ENCODE assay signal across 6 cellular contexts in the genomic region with DNA sequence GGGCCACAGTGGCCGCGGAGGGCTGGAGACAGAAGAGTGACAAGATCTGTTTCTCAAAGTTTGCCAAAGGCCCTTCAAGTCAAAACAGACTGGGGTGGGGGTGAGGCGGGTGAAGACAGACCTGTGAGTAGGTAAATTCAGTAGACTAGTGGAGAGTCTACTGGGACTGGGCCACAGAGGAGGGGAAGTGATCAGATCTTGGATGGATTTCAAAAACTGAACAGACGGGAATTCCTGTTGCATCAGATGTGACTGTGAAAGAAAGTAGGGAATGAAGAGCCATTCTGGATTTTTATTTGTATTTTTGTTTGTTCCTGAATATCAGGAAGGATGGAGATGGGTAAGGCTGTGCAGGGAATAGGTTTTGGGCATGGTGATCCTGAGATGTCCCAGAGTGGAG. TPM values are rescaled to one million over a fixed set of nuclear protein-coding genes. Genes with fewer than 3 reads are reported as not detected.
DNase-seq lines count a peak whose midpoint lies in the region; ATAC-seq, FAIRE-seq and TF ChIP-seq lines count a peak whose summit lies in the region.
"Not testable (repeated sequence)": the region's sequence is repeated elsewhere in the genome, so short reads cannot be mapped to it uniquely, and the experiment has no call there.

No MANE protein-coding gene starts in this region.

- H3K4me3 ChIP-seq in LNCaP clone FGC (ENCODE audit: low read depth, low read length): peak overlapping the region; percentile 75
- H3K4me3 ChIP-seq in endodermal cell (ENCODE audit: low read length): peak overlapping the region; percentile 83
- peak overlapping the region; percentile 42 to 63 (median 50) for H3K4me3 ChIP-seq in HepG2 (replicated peaks in 1 of 3; ENCODE audit: insufficient read depth in 1 of 3, low read depth in 2 of 3, low read length in 3 of 3)
- peak overlapping the region in 7 of 8 donors; percentile 7 to 91 (median 62) for H3K4me3 ChIP-seq in spleen

- BruUV-seq in Calu3 (replicated peaks; lab: Mats Ljungman, UMichigan); HepG2 (replicated peaks; lab: Mats Ljungman, UMichigan): not testable (repeated sequence)

- H3K4me1 ChIP-seq in endodermal cell (ENCODE audit: control insufficient read depth, insufficient read depth, low read length): not testable (repeated sequence)
- H3K4me1 ChIP-seq in HepG2 (ENCODE audit: insufficient read depth, low read length) (peaks cover 11% of the 10 kb centered on the region; the same call in 1 of the 2 replicates), spleen (peaks cover 7 to 25% (median 10%) of the 10 kb centered on the region in 6 donors)

- not testable (repeated sequence) for H2AFZ ChIP-seq in HepG2 (ENCODE audit: low read length)

- peaks cover 18% of the 10 kb centered on the region for H3K4me1 Mint-ChIP-seq in Calu3 (ENCODE audit: low read depth, unreplicated experiment)
- H3K4me1 Mint-ChIP-seq in activated CD8-positive, alpha-beta T cell treated with anti-CD3 and anti-CD28 coated beads for 36 hours (ENCODE audit: low read depth): peaks cover 30% of the 10 kb centered on the region
- H3K4me1 Mint-ChIP-seq in endodermal cell: not testable (repeated sequence)

- not testable (repeated sequence) for DNase-seq in Calu3; LNCaP clone FGC (ENCODE audit: low read depth); activated CD8-positive, alpha-beta T cell treated with anti-CD3 and anti-CD28 coated beads for 36 hours; endodermal cell; HepG2 (ENCODE audit: low spot score); spleen

- H3K4me3 Mint-ChIP-seq in Calu3 (ENCODE audit: low read depth, unreplicated experiment) (peak overlapping the region; percentile 58), endodermal cell (peak overlapping the region; percentile 58)
- H3K4me3 Mint-ChIP-seq in activated CD8-positive, alpha-beta T cell treated with anti-CD3 and anti-CD28 coated beads for 36 hours: peak overlapping the region; percentile 89

- CTCF ChIA-PET in Calu3 (lab: Charles Lee); HepG2 (lab: Yijun Ruan, JAX; ENCODE audit: low intra/inter-chr PET ratio, low total read pairs): not testable (repeated sequence)
- CTCF ChIA-PET in activated CD8-positive, alpha-beta T cell treated with anti-CD3 and anti-CD28 coated beads for 36 hours (lab: Charles Lee): interaction anchor here (0.6 to 1.0 kb wide), 2 partner anchors 23 to 94 kb away, joined by 3 read pairs; partner anchors contain the start of gene ZNF772

- H3K9me3 Mint-ChIP-seq in Calu3 (ENCODE audit: low read depth, unreplicated experiment): peaks cover 29% of the 10 kb centered on the region
- peaks cover 47% of the 10 kb centered on the region for H3K9me3 Mint-ChIP-seq in activated CD8-positive, alpha-beta T cell treated with anti-CD3 and anti-CD28 coated beads for 36 hours
- H3K9me3 Mint-ChIP-seq in endodermal cell: peaks cover 43% of the 10 kb centered on the region

- TF ChIP-seq CTCF in Calu3 (IDR thresholded peaks at IDR 0.05; ENCODE audit: unreplicated experiment); LNCaP clone FGC (IDR thresholded peaks at IDR 0.05; ENCODE audit: control insufficient read depth, extremely low read depth, insufficient read depth); activated CD8-positive, alpha-beta T cell treated with anti-CD3 and anti-CD28 coated beads for 36 hours (IDR thresholded peaks at IDR 0.05); endodermal cell (conservative IDR thresholded peaks at IDR 0.05); HepG2 (CRISPR knock-in tag; IDR thresholded peaks at IDR 0.05); spleen (IDR thresholded peaks at IDR 0.05 in 8 of 11, conservative IDR thresholded peaks at IDR 0.05 in 3 of 11): not testable (repeated sequence)

- not testable (repeated sequence) for H3K27ac ChIP-seq in endodermal cell (ENCODE audit: low read depth, low read length); HepG2 (ENCODE audit: extremely low read length, insufficient read depth, low read length)
- H3K27ac ChIP-seq in spleen: peak overlapping the region in 2 of 8 donors; percentile 92 to 93

- TF ChIP-seq EP300 in HepG2 (IDR thresholded peaks at IDR 0.05; ENCODE audit: low read depth in 2 of 2, low read length in 2 of 2); HepG2 (CRISPR knock-in tag; IDR thresholded peaks at IDR 0.05; ENCODE audit: borderline replicate concordance): not testable (repeated sequence)

- H3K9ac ChIP-seq in endodermal cell (ENCODE audit: extremely low read depth, low read length, poor library complexity, severe bottlenecking): not testable (repeated sequence)
- H3K9ac ChIP-seq in HepG2 (ENCODE audit: insufficient read depth, low read depth, low read length): peak overlapping the region; percentile 65

- FAIRE-seq in HepG2 (lab: Jason Lieb, UNC): not testable (repeated sequence)

- H4K20me1 ChIP-seq in HepG2 (ENCODE audit: insufficient read depth, low read length): not testable (repeated sequence)

- not testable (repeated sequence) for H3K27me3 ChIP-seq in endodermal cell (ENCODE audit: control insufficient read depth, insufficient read depth, low read length, poor library complexity, severe bottlenecking); HepG2 (ENCODE audit: control insufficient read depth in 1 of 2, insufficient read depth in 2 of 2, low read length in 2 of 2); spleen (replicated peaks in 1 of 7)

- WGBS in endodermal cell (ENCODE audit: insufficient coverage in 1 of 2, insufficient read length in 1 of 2), 2 experiments: 61 to 75% methylated on average over 1 of the region's 4 CpGs
- 5% methylated on average over 2 of the region's 4 CpGs for WGBS in HepG2 (ENCODE audit: low lambda C conversion rate)
- 6 to 19% (median 8%) methylated on average over 1 to 2 of the region's 4 CpGs for WGBS in spleen, 5 donors

- intact Hi-C loops in Calu3 (cut with micrococcal nuclease; ENCODE audit: unreplicated experiment); activated CD8-positive, alpha-beta T cell treated with anti-CD3 and anti-CD28 coated beads for 36 hours (cut with micrococcal nuclease); HepG2 (cut with micrococcal nuclease; ENCODE audit: unreplicated experiment); spleen (cut with DNase I; ENCODE audit: low total_unique reads): not testable (repeated sequence)

- POLR2A ChIA-PET in activated CD8-positive, alpha-beta T cell treated with anti-CD3 and anti-CD28 coated beads for 36 hours (lab: Charles Lee): interaction anchor here (0.5 kb wide), 1 partner anchor 306 kb away, joined by 5 read pairs; no protein-coding TSS in a partner anchor
- POLR2A ChIA-PET in HepG2 (lab: Yijun Ruan, JAX): interaction anchor here (0.8 to 1.0 kb wide), 2 partner anchors 13 to 20 kb away, joined by 3 to 9 read pairs; partner anchors contain the start of gene ZNF419

- in situ Hi-C loops in HepG2 (cut with HindIII; ENCODE audit: extremely low pct_ligation_motif_present, low pct_unique_long_range_greater_than_20kb): not testable (repeated sequence)

- ATAC-seq in activated CD8-positive, alpha-beta T cell treated with anti-CD3 and anti-CD28 coated beads for 36 hours: not testable (repeated sequence)
- ATAC-seq in HepG2: peak; percentile 45

- not testable (repeated sequence) for TF ChIP-seq RAD21 in HepG2 (CRISPR knock-in tag; IDR thresholded peaks at IDR 0.05)

- not testable (repeated sequence) for H3K36me3 ChIP-seq in endodermal cell (ENCODE audit: control insufficient read depth, insufficient read depth, low read length); HepG2 (replicated peaks in 1 of 2; ENCODE audit: control insufficient read depth in 1 of 2, insufficient read depth in 2 of 2, low read length in 2 of 2)
- peaks cover 0 to 42% (median 17%) of the 10 kb centered on the region in 6 donors for H3K36me3 ChIP-seq in spleen

- peaks cover 27% of the 10 kb centered on the region for H3K36me3 Mint-ChIP-seq in Calu3 (ENCODE audit: insufficient read depth, unreplicated experiment)
- H3K36me3 Mint-ChIP-seq in activated CD8-positive, alpha-beta T cell treated with anti-CD3 and anti-CD28 coated beads for 36 hours (ENCODE audit: low read depth): peaks cover 60% of the 10 kb centered on the region
- peaks cover 52% of the 10 kb centered on the region for H3K36me3 Mint-ChIP-seq in endodermal cell (ENCODE audit: low read depth)

- H3K4me2 ChIP-seq in HepG2 (ENCODE audit: low read depth, low read length): peak overlapping the region; percentile 76

- not testable (repeated sequence) for H3K9me3 ChIP-seq in endodermal cell (ENCODE audit: control insufficient read depth, low read length); HepG2 (ENCODE audit: low read length)
- peaks cover 0 to 81% (median 56%) of the 10 kb centered on the region in 8 donors for H3K9me3 ChIP-seq in spleen

- H3K79me2 ChIP-seq in HepG2 (ENCODE audit: insufficient read depth, low read length): peaks cover 14% of the 10 kb centered on the region

- H3K27ac Mint-ChIP-seq in Calu3 (ENCODE audit: unreplicated experiment): peak overlapping the region; percentile 50
- H3K27ac Mint-ChIP-seq in activated CD8-positive, alpha-beta T cell treated with anti-CD3 and anti-CD28 coated beads for 36 hours: peak overlapping the region; percentile 88
- H3K27ac Mint-ChIP-seq in endodermal cell: not testable (repeated sequence)

- not testable (repeated sequence) for H3K27me3 Mint-ChIP-seq in Calu3 (ENCODE audit: unreplicated experiment); activated CD8-positive, alpha-beta T cell treated with anti-CD3 and anti-CD28 coated beads for 36 hours; endodermal cell (ENCODE audit: insufficient read depth)

- TF ChIP-seq POLR2A in HepG2 (IDR thresholded peaks at IDR 0.05; ENCODE audit: insufficient read depth in 1 of 2, low read depth in 2 of 2, low read length in 2 of 2); spleen (IDR thresholded peaks at IDR 0.05): not testable (repeated sequence)

RNA-seq across cellular contexts. Expression of gene ZNF773, which starts 0.7 kb away (rescaled TPM):
- total RNA-seq in Calu3 (2022): 13.4 and 17.2 TPM in 2 replicates
- 1 to 10 TPM; 5.7 to 7.1 TPM for total RNA-seq in activated CD8-positive, alpha-beta T cell treated with anti-CD3 and anti-CD28 coated beads for 36 hours
- total RNA-seq in endodermal cell: 10 to 100 TPM in 1 of 2 donors, 1 to 10 TPM in 1; 7.9 to 12.4 TPM
- polyA plus RNA-seq in endodermal cell (2013, experiment 1 of 2): 8.3 TPM
- 7.8 TPM for polyA plus RNA-seq in endodermal cell (2013, experiment 2 of 2)
- total RNA-seq in HepG2 (2016; rRNA removed; fragmentation: Illumina TruSeq; extraction: Trizol): 6.7 and 6.9 TPM in 2 replicates
- 1.8 and 3.2 TPM in 2 replicates for total RNA-seq in HepG2 (2016; cell fraction: cytosol; rRNA removed; fragmentation: Illumina TruSeq; extraction: Trizol; ENCODE audit: low read depth)
- total RNA-seq in HepG2 (2016; cell fraction: insoluble cytoplasmic fraction; rRNA removed; fragmentation: Illumina TruSeq; extraction: Trizol): 5.9 and 6.7 TPM in 2 replicates
- 4.3 and 4.9 TPM in 2 replicates for total RNA-seq in HepG2 (2016; cell fraction: membrane; rRNA removed; fragmentation: Illumina TruSeq; extraction: Trizol)
- 6.6 and 8.3 TPM in 2 replicates for total RNA-seq in HepG2 (2016; cell fraction: nucleus; rRNA removed; fragmentation: Illumina TruSeq; extraction: Trizol)
- 5.7 and 7.3 TPM in 2 replicates for polyA plus RNA-seq in HepG2 (2011; rRNA removed)
- 3.3 and 4.6 TPM in 2 replicates for polyA plus RNA-seq in HepG2 (2011; cell fraction: cytosol; rRNA removed)
- 17.8 and 28.1 TPM in 2 replicates for polyA plus RNA-seq in HepG2 (2011; cell fraction: nucleus; rRNA removed)
- 4.3 and 4.4 TPM in 2 replicates for polyA plus RNA-seq in HepG2 (2012)
- 0.51 and 0.62 TPM in 2 replicates for polyA plus RNA-seq in HepG2 (2016; cell fraction: cytosol; fragmentation: Illumina TruSeq; extraction: Trizol; ENCODE audit: low read depth)
- polyA plus RNA-seq in HepG2 (2016; cell fraction: insoluble cytoplasmic fraction; fragmentation: Illumina TruSeq; extraction: Trizol; ENCODE audit: low read depth): 4.2 and 5.0 TPM in 2 replicates
- polyA plus RNA-seq in HepG2 (2016; cell fraction: membrane; fragmentation: Illumina TruSeq; extraction: Trizol; ENCODE audit: low read depth): 1.2 and 1.3 TPM in 2 replicates
- 8.5 and 10.0 TPM in 2 replicates for polyA plus RNA-seq in HepG2 (2016; cell fraction: nucleus; fragmentation: Illumina TruSeq; extraction: Trizol; ENCODE audit: insufficient read depth, low read depth)
- 6.9 and 11.0 TPM in 2 replicates for polyA minus RNA-seq in HepG2 (2011; rRNA and poly(A)+ RNA removed; ENCODE audit: low replicate concordance)
- polyA minus RNA-seq in HepG2 (2011; cell fraction: cytosol; rRNA and poly(A)+ RNA removed): 2.1 and 5.4 TPM in 2 replicates
- 14.9 and 19.0 TPM in 2 replicates for polyA minus RNA-seq in HepG2 (2011; cell fraction: nucleus; rRNA and poly(A)+ RNA removed)
- 10 to 100 TPM; 10.5 to 25.2 (median 17.5) TPM for total RNA-seq in spleen
- polyA plus RNA-seq in spleen: 1 to 10 TPM; 3.0 to 5.7 (median 3.9) TPM

RNA-seq across cellular contexts. Expression of gene ZNF419, which starts 12.8 kb away (rescaled TPM):
- total RNA-seq in Calu3 (2022) (17.9 and 19.6 TPM in 2 replicates), endodermal cell (10 to 100 TPM; 16.8 to 17.0 TPM), HepG2 (2016; rRNA removed; fragmentation: Illumina TruSeq; extraction: Trizol) (8.8 and 9.0 TPM in 2 replicates), spleen (10 to 100 TPM in 6 of 7 donors, 1 to 10 TPM in 1; 8.8 to 20.4 (median 15.6) TPM)
- total RNA-seq in activated CD8-positive, alpha-beta T cell treated with anti-CD3 and anti-CD28 coated beads for 36 hours: 1 to 10 TPM; 5.1 to 6.1 TPM
- polyA plus RNA-seq in endodermal cell (2013, experiment 1 of 2): 12.3 TPM
- 11.2 TPM for polyA plus RNA-seq in endodermal cell (2013, experiment 2 of 2)
- total RNA-seq in HepG2 (2016; cell fraction: cytosol; rRNA removed; fragmentation: Illumina TruSeq; extraction: Trizol; ENCODE audit: low read depth): 2.4 and 2.5 TPM in 2 replicates
- 9.3 and 9.5 TPM in 2 replicates for total RNA-seq in HepG2 (2016; cell fraction: insoluble cytoplasmic fraction; rRNA removed; fragmentation: Illumina TruSeq; extraction: Trizol)
- 6.4 and 7.2 TPM in 2 replicates for total RNA-seq in HepG2 (2016; cell fraction: membrane; rRNA removed; fragmentation: Illumina TruSeq; extraction: Trizol)
- total RNA-seq in HepG2 (2016; cell fraction: nucleus; rRNA removed; fragmentation: Illumina TruSeq; extraction: Trizol): 8.5 and 8.9 TPM in 2 replicates
- polyA plus RNA-seq in HepG2 (2011; rRNA removed) (8.5 and 11.1 TPM in 2 replicates), spleen (1 to 10 TPM; 5.9 to 8.7 (median 8.3) TPM)
- polyA plus RNA-seq in HepG2 (2011; cell fraction: cytosol; rRNA removed): 6.6 and 6.9 TPM in 2 replicates
- polyA plus RNA-seq in HepG2 (2011; cell fraction: nucleus; rRNA removed): 23.2 and 32.0 TPM in 2 replicates
- polyA plus RNA-seq in HepG2 (2012): 6.4 and 7.9 TPM in 2 replicates
- polyA plus RNA-seq in HepG2 (2016; cell fraction: cytosol; fragmentation: Illumina TruSeq; extraction: Trizol; ENCODE audit: low read depth): 0.85 and 0.86 TPM in 2 replicates
- 6.5 and 6.7 TPM in 2 replicates for polyA plus RNA-seq in HepG2 (2016; cell fraction: insoluble cytoplasmic fraction; fragmentation: Illumina TruSeq; extraction: Trizol; ENCODE audit: low read depth)
- 1.5 and 2.1 TPM in 2 replicates for polyA plus RNA-seq in HepG2 (2016; cell fraction: membrane; fragmentation: Illumina TruSeq; extraction: Trizol; ENCODE audit: low read depth)
- polyA plus RNA-seq in HepG2 (2016; cell fraction: nucleus; fragmentation: Illumina TruSeq; extraction: Trizol; ENCODE audit: insufficient read depth, low read depth): 13.0 and 16.4 TPM in 2 replicates
- 6.1 and 6.3 TPM in 2 replicates for polyA minus RNA-seq in HepG2 (2011; rRNA and poly(A)+ RNA removed; ENCODE audit: low replicate concordance)
- polyA minus RNA-seq in HepG2 (2011; cell fraction: cytosol; rRNA and poly(A)+ RNA removed): 3.4 and 4.5 TPM in 2 replicates
- 9.8 and 13.7 TPM in 2 replicates for polyA minus RNA-seq in HepG2 (2011; cell fraction: nucleus; rRNA and poly(A)+ RNA removed)

RNA-seq across cellular contexts. Expression of gene ZNF772, which starts 23.0 kb away (rescaled TPM):
- 11.4 and 15.6 TPM in 2 replicates for total RNA-seq in Calu3 (2022)
- total RNA-seq in activated CD8-positive, alpha-beta T cell treated with anti-CD3 and anti-CD28 coated beads for 36 hours: 1 to 10 TPM; 5.0 to 5.6 TPM
- 10 to 100 TPM in 1 of 2 donors, 1 to 10 TPM in 1; 9.1 to 11.8 TPM for total RNA-seq in endodermal cell
- polyA plus RNA-seq in endodermal cell (2013, experiment 1 of 2): 8.8 TPM
- polyA plus RNA-seq in endodermal cell (2013, experiment 2 of 2): 9.8 TPM
- total RNA-seq in HepG2 (2016; rRNA removed; fragmentation: Illumina TruSeq; extraction: Trizol): 17.2 and 23.6 TPM in 2 replicates
- 1.1 and 1.9 TPM in 2 replicates for total RNA-seq in HepG2 (2016; cell fraction: cytosol; rRNA removed; fragmentation: Illumina TruSeq; extraction: Trizol; ENCODE audit: low read depth)
- total RNA-seq in HepG2 (2016; cell fraction: insoluble cytoplasmic fraction; rRNA removed; fragmentation: Illumina TruSeq; extraction: Trizol): 16.3 and 23.2 TPM in 2 replicates
- total RNA-seq in HepG2 (2016; cell fraction: membrane; rRNA removed; fragmentation: Illumina TruSeq; extraction: Trizol): 7.7 and 8.6 TPM in 2 replicates
- 18.6 and 20.2 TPM in 2 replicates for total RNA-seq in HepG2 (2016; cell fraction: nucleus; rRNA removed; fragmentation: Illumina TruSeq; extraction: Trizol)
- 3.1 and 4.0 TPM in 2 replicates for polyA plus RNA-seq in HepG2 (2011; rRNA removed)
- polyA plus RNA-seq in HepG2 (2011; cell fraction: cytosol; rRNA removed): 2.7 and 3.3 TPM in 2 replicates
- 4.9 and 8.7 TPM in 2 replicates for polyA plus RNA-seq in HepG2 (2011; cell fraction: nucleus; rRNA removed)
- 2.8 and 3.3 TPM in 2 replicates for polyA plus RNA-seq in HepG2 (2012)
- 0.27 and 0.36 TPM in 2 replicates for polyA plus RNA-seq in HepG2 (2016; cell fraction: cytosol; fragmentation: Illumina TruSeq; extraction: Trizol; ENCODE audit: low read depth)
- polyA plus RNA-seq in HepG2 (2016; cell fraction: insoluble cytoplasmic fraction; fragmentation: Illumina TruSeq; extraction: Trizol; ENCODE audit: low read depth): 8.2 and 9.6 TPM in 2 replicates
- polyA plus RNA-seq in HepG2 (2016; cell fraction: membrane; fragmentation: Illumina TruSeq; extraction: Trizol; ENCODE audit: low read depth): 1.0 and 1.4 TPM in 2 replicates
- polyA plus RNA-seq in HepG2 (2016; cell fraction: nucleus; fragmentation: Illumina TruSeq; extraction: Trizol; ENCODE audit: insufficient read depth, low read depth): 7.1 TPM in 2 replicates
- polyA minus RNA-seq in HepG2 (2011; rRNA and poly(A)+ RNA removed; ENCODE audit: low replicate concordance): 0.58 and 15.5 TPM in 2 replicates
- polyA minus RNA-seq in HepG2 (2011; cell fraction: cytosol; rRNA and poly(A)+ RNA removed): 3.3 and 7.0 TPM in 2 replicates
- 30.5 and 38.8 TPM in 2 replicates for polyA minus RNA-seq in HepG2 (2011; cell fraction: nucleus; rRNA and poly(A)+ RNA removed)
- total RNA-seq in spleen: 10 to 100 TPM; 10.9 to 33.7 (median 19.9) TPM
- polyA plus RNA-seq in spleen: 1 to 10 TPM; 1.4 to 3.3 (median 2.7) TPM

RNA-seq across cellular contexts. Expression of gene ZNF549, which starts 26.8 kb away (rescaled TPM):
- total RNA-seq in Calu3 (2022) (6.4 and 7.1 TPM in 2 replicates), endodermal cell (10 to 100 TPM in 1 of 2 donors, 1 to 10 TPM in 1; 9.5 to 14.0 TPM), HepG2 (2016; rRNA removed; fragmentation: Illumina TruSeq; extraction: Trizol) (6.4 and 8.8 TPM in 2 replicates), spleen (10 to 100 TPM in 4 of 7 donors, 1 to 10 TPM in 3; 8.5 to 13.0 (median 10.8) TPM)
- total RNA-seq in activated CD8-positive, alpha-beta T cell treated with anti-CD3 and anti-CD28 coated beads for 36 hours: 1 to 10 TPM; 3.5 to 4.0 TPM
- 9.0 TPM for polyA plus RNA-seq in endodermal cell (2013, experiment 1 of 2)
- 7.9 TPM for polyA plus RNA-seq in endodermal cell (2013, experiment 2 of 2)
- 0.40 and 0.88 TPM in 2 replicates for total RNA-seq in HepG2 (2016; cell fraction: cytosol; rRNA removed; fragmentation: Illumina TruSeq; extraction: Trizol; ENCODE audit: low read depth)
- 6.1 and 8.5 TPM in 2 replicates for total RNA-seq in HepG2 (2016; cell fraction: insoluble cytoplasmic fraction; rRNA removed; fragmentation: Illumina TruSeq; extraction: Trizol)
- 3.1 and 3.7 TPM in 2 replicates for total RNA-seq in HepG2 (2016; cell fraction: membrane; rRNA removed; fragmentation: Illumina TruSeq; extraction: Trizol)
- 5.1 and 5.4 TPM in 2 replicates for total RNA-seq in HepG2 (2016; cell fraction: nucleus; rRNA removed; fragmentation: Illumina TruSeq; extraction: Trizol)
- polyA plus RNA-seq in HepG2 (2011; rRNA removed) (2.8 and 2.9 TPM in 2 replicates), spleen (1 to 10 TPM; 2.6 to 3.9 (median 2.8) TPM)
- 1.4 and 2.3 TPM in 2 replicates for polyA plus RNA-seq in HepG2 (2011; cell fraction: cytosol; rRNA removed)
- polyA plus RNA-seq in HepG2 (2011; cell fraction: nucleus; rRNA removed): 2.0 and 3.0 TPM in 2 replicates
- 2.7 and 3.1 TPM in 2 replicates for polyA plus RNA-seq in HepG2 (2012)
- 0.15 and 0.24 TPM in 2 replicates for polyA plus RNA-seq in HepG2 (2016; cell fraction: cytosol; fragmentation: Illumina TruSeq; extraction: Trizol; ENCODE audit: low read depth)
- polyA plus RNA-seq in HepG2 (2016; cell fraction: insoluble cytoplasmic fraction; fragmentation: Illumina TruSeq; extraction: Trizol; ENCODE audit: low read depth): 3.9 TPM in 2 replicates
- polyA plus RNA-seq in HepG2 (2016; cell fraction: membrane; fragmentation: Illumina TruSeq; extraction: Trizol; ENCODE audit: low read depth): 0.61 and 0.85 TPM in 2 replicates
- 7.6 and 8.6 TPM in 2 replicates for polyA plus RNA-seq in HepG2 (2016; cell fraction: nucleus; fragmentation: Illumina TruSeq; extraction: Trizol; ENCODE audit: insufficient read depth, low read depth)
- 2.6 TPM in 1 of 2 replicates, not detected in the other for polyA minus RNA-seq in HepG2 (2011; rRNA and poly(A)+ RNA removed; ENCODE audit: low replicate concordance)
- 2.9 and 3.6 TPM in 2 replicates for polyA minus RNA-seq in HepG2 (2011; cell fraction: cytosol; rRNA and poly(A)+ RNA removed)
- 6.6 and 9.2 TPM in 2 replicates for polyA minus RNA-seq in HepG2 (2011; cell fraction: nucleus; rRNA and poly(A)+ RNA removed)

RNA-seq across cellular contexts. Expression of gene VN1R1, which starts 43.5 kb away (rescaled TPM):
- total RNA-seq in Calu3 (2022) (1.0 and 2.0 TPM in 2 replicates), endodermal cell (1 to 10 TPM in 1 of 2 donors, under 1 TPM in 1; 0.68 to 1.2 TPM), HepG2 (2016; rRNA removed; fragmentation: Illumina TruSeq; extraction: Trizol) (0.62 and 0.80 TPM in 2 replicates), spleen (1 to 10 TPM in 5 of 7 donors, under 1 TPM in 2; 0.82 to 2.0 (median 1.4) TPM)
- under 1 TPM in 1 of 2 experiments, not detected in 1; 0.18 TPM for total RNA-seq in activated CD8-positive, alpha-beta T cell treated with anti-CD3 and anti-CD28 coated beads for 36 hours
- polyA plus RNA-seq in endodermal cell (2013, experiment 1 of 2): 0.61 TPM
- polyA plus RNA-seq in endodermal cell (2013, experiment 2 of 2): 1.6 TPM
- total RNA-seq in HepG2 (2016; cell fraction: cytosol; rRNA removed; fragmentation: Illumina TruSeq; extraction: Trizol; ENCODE audit: low read depth): 0.10 and 0.18 TPM in 2 replicates
- total RNA-seq in HepG2 (2016; cell fraction: insoluble cytoplasmic fraction; rRNA removed; fragmentation: Illumina TruSeq; extraction: Trizol): 0.74 and 0.76 TPM in 2 replicates
- total RNA-seq in HepG2 (2016; cell fraction: membrane; rRNA removed; fragmentation: Illumina TruSeq; extraction: Trizol): 0.21 and 0.22 TPM in 2 replicates
- total RNA-seq in HepG2 (2016; cell fraction: nucleus; rRNA removed; fragmentation: Illumina TruSeq; extraction: Trizol): 0.78 and 1.4 TPM in 2 replicates
- polyA plus RNA-seq in HepG2 (2011; rRNA removed) (0.87 and 1.0 TPM in 2 replicates), spleen (under 1 TPM; 0.26 to 0.30 (median 0.30) TPM)
- 0.30 and 0.32 TPM in 2 replicates for polyA plus RNA-seq in HepG2 (2011; cell fraction: cytosol; rRNA removed)
- 1.3 and 1.6 TPM in 2 replicates for polyA plus RNA-seq in HepG2 (2011; cell fraction: nucleus; rRNA removed)
- 0.89 and 1.1 TPM in 2 replicates for polyA plus RNA-seq in HepG2 (2012)
- polyA plus RNA-seq in HepG2 (2016; cell fraction: cytosol; fragmentation: Illumina TruSeq; extraction: Trizol; ENCODE audit: low read depth): 0.07 and 0.08 TPM in 2 replicates
- 0.38 and 0.56 TPM in 2 replicates for polyA plus RNA-seq in HepG2 (2016; cell fraction: insoluble cytoplasmic fraction; fragmentation: Illumina TruSeq; extraction: Trizol; ENCODE audit: low read depth)
- 0.12 and 0.13 TPM in 2 replicates for polyA plus RNA-seq in HepG2 (2016; cell fraction: membrane; fragmentation: Illumina TruSeq; extraction: Trizol; ENCODE audit: low read depth)
- polyA plus RNA-seq in HepG2 (2016; cell fraction: nucleus; fragmentation: Illumina TruSeq; extraction: Trizol; ENCODE audit: insufficient read depth, low read depth): 2.2 and 2.7 TPM in 2 replicates
- 0.64 TPM in 1 of 2 replicates, not detected in the other for polyA minus RNA-seq in HepG2 (2011; rRNA and poly(A)+ RNA removed; ENCODE audit: low replicate concordance)
- 0.30 TPM in 1 of 2 replicates, not detected in the other for polyA minus RNA-seq in HepG2 (2011; cell fraction: cytosol; rRNA and poly(A)+ RNA removed)
- 2.2 and 2.6 TPM in 2 replicates for polyA minus RNA-seq in HepG2 (2011; cell fraction: nucleus; rRNA and poly(A)+ RNA removed)
